ENCODE assay signal across 34 cellular contexts in the genomic region with DNA sequence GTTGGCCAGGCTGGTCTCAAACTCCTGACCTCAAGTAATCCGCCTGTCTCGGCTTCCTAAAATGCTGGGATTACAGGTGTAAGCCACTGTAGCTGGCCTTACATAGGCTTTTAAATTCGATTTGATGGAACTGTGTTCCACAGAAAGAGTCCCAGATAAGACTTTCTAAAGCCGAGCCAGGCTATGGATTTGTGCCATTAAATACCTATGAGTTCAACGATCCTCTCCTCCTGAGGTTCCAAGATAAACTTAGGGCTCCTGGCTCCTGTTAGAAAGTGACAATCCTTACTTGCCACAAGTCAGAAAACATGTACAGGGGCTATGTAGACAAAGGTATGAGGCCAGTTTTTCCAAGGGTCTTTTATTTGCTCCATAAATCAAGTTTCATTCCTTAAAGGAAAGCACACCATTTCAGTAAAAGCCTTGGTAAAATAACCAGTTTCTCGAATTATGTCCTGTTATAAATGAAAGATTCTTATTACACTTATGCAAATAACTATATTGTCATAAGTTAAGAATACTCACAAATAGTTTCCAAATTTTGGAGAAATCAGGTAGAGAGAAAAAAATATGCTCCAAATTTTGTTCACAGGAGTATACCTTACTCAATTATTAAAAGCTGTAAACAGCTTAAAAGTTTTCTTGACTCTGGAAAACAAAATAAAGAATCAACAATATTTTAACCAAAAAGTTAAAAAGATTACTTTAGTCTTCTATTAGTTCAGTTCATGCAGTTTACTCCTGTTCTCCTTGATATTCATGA. TPM values are rescaled to one million over a fixed set of nuclear protein-coding genes. Genes with fewer than 3 reads are reported as not detected.
"Had no signal": no experiment of that assay in that cellular context is flagged by ENCODE, and none has a peak within 500 bp of the region (broad histone marks: within the 10 kb centered on the region; RNA-seq: fewer than 3 reads in every experiment).

No MANE protein-coding gene starts in this region.

- H3K27me3 ChIP-seq: adrenal gland, body of pancreas, brain microvascular endothelial cell, breast epithelium had no signal

- FAIRE-seq: astrocyte, TTC549 had no signal

- H3K36me3 ChIP-seq: adrenal gland, brain microvascular endothelial cell, breast epithelium had no signal

- H3K4me1 ChIP-seq: adrenal gland, body of pancreas, breast epithelium had no signal

- H3K4me3 ChIP-seq: adrenal gland, body of pancreas, breast epithelium had no signal

- DNase-seq: activated B cell treated with CpG ODN at 0.5 μM for 24 hours; activated CD4-positive, alpha-beta memory T cell treated with anti-CD3 and anti-CD28 coated beads for 36 hours; activated CD4-positive, alpha-beta T cell treated with anti-CD3 and anti-CD28 coated beads for 4 hours; activated CD4-positive, alpha-beta T cell treated with anti-CD3 and anti-CD28 coated beads, Interleukin-2, amount 10 ng/mL, durations not matched to agents 24 days and 14 days; activated CD4-positive, alpha-beta T cell treated with anti-CD3 and anti-CD28 coated beads, Interleukin-2, amount 50 U/mL, for 1 hour; activated CD4-positive, alpha-beta T cell treated with anti-CD3 and anti-CD28 coated beads, Interleukin-2, amount 50 U/mL, for 4 hours; activated CD4-positive, CD25-positive, alpha-beta regulatory T cell treated with anti-CD3 and anti-CD28 coated beads, Interleukin-2, amount 50 U/mL, for 72 hours; activated CD8-positive, alpha-beta memory T cell treated with anti-CD3 and anti-CD28 coated beads, Interleukin-2, amount 50 U/mL, for 4 hours; activated CD8-positive, alpha-beta T cell treated with anti-CD3 and anti-CD28 coated beads for 36 hours; activated effector memory CD4-positive, alpha-beta T cell treated with anti-CD3 and anti-CD28 coated beads, Interleukin-2, amount 50 U/mL, for 16 hours; activated gamma-delta T cell treated with Interleukin-2 at 50 U/mL for 16 hours; activated naive CD4-positive, alpha-beta T cell; activated naive CD4-positive, alpha-beta T cell treated with anti-CD3 and anti-CD28 coated beads for 36 hours; activated naive CD4-positive, alpha-beta T cell treated with anti-CD3 and anti-CD28 coated beads, Interleukin-2, amount 50 U/mL, for 16 hours; activated naive CD8-positive, alpha-beta T cell treated with anti-CD3 and anti-CD28 coated beads for 36 hours; activated T-cell treated with anti-CD3 and anti-CD28 coated beads, Interleukin-2, amount 50 U/mL, for 4 hours; activated T-cell treated with anti-CD3 and anti-CD28 coated beads, Interleukin-2, amount 50 U/mL, for 72 hours; adrenal gland; amniotic stem cell; aorta; body of pancreas; brain microvascular endothelial cell; central memory CD4-positive, alpha-beta T cell; SW 1271; T-helper 1 cell; T-helper 2 cell; T-helper 9 cell had no signal

- H3K27ac ChIP-seq: adrenal gland, body of pancreas, brain microvascular endothelial cell, breast epithelium, VCaP had no signal

- ATAC-seq: activated CD8-positive, alpha-beta T cell treated with anti-CD3 and anti-CD28 coated beads for 36 hours; activated naive CD4-positive, alpha-beta T cell treated with anti-CD3 and anti-CD28 coated beads, Interleukin-2, amount 50 U/mL, for 72 hours; activated T-cell treated with anti-CD3 and anti-CD28 coated beads, Interleukin-2, amount 50 U/mL, for 4 hours; activated T-cell treated with anti-CD3 and anti-CD28 coated beads, Interleukin-2, amount 50 U/mL, for 72 hours; activated T-helper 17 cell treated with anti-CD3 and anti-CD28 coated beads, Interleukin-2, amount 50 U/mL, for 72 hours; body of pancreas had no signal

- H3K9me3 ChIP-seq: adrenal gland, body of pancreas had no signal

RNA-seq across cellular contexts. Expression of gene LRRK2, which starts 36.1 kb away (rescaled TPM):
- total RNA-seq: activated CD4-positive, alpha-beta T cell treated with anti-CD3 and anti-CD28 coated beads, Interleukin-2, amount 10 ng/mL, durations not matched to agents 24 days and 14 days; activated naive CD4-positive, alpha-beta T cell treated with anti-CD3 and anti-CD28 coated beads for 36 hours; activated naive CD4-positive, alpha-beta T cell treated with anti-CD3 and anti-CD28 coated beads, Interleukin-2, amount 50 U/mL, for 72 hours; activated T-cell treated with anti-CD3 and anti-CD28 coated beads, Interleukin-2, amount 50 U/mL, for 72 hours; activated T-helper 1 cell treated with anti-CD3 and anti-CD28 coated beads, Interleukin-12 subunit alpha, Interleukin-12 subunit beta, Interleukin-2, Interleukin-4 antibody, amounts not matched to agents 30 ng/mL and 10 ng/mL and 1 ng/mL, durations not matched to agents 14 hours and 24 hours and 36 hours had no signal
